Comparison of ENCODE assay signal across 19 cellular contexts in genomic region chr17:66414528-66415175, GRCh38.
DNase-seq lines count a peak whose midpoint lies in the region; ATAC-seq and TF ChIP-seq lines count a peak whose summit lies in the region.
"Had no signal": no experiment of that assay in that cellular context is flagged by ENCODE, and none has a peak within 500 bp of the region (broad histone marks: within the 10 kb centered on the region; RNA-seq: fewer than 3 reads in every experiment).

No MANE protein-coding gene starts in this region.

- peak overlapping the region; percentile 41 for H3K27ac ChIP-seq in VCaP
- H3K27ac ChIP-seq in psoas muscle, result no peak overlapping the region
- H3K27ac ChIP-seq: BLaER1, gastroesophageal sphincter, tibial artery had no signal

- H3K27me3 ChIP-seq in psoas muscle (ENCODE audit: insufficient read depth in 3 of 3, low read length in 2 of 3), result no peaks in the 10 kb centered on the region
- H3K27me3 ChIP-seq: BLaER1, gastroesophageal sphincter, tibial artery had no signal

- no peaks in the 10 kb centered on the region for H3K36me3 ChIP-seq in mucosa of descending colon (ENCODE audit: low read depth)
- no peaks in the 10 kb centered on the region for H3K36me3 ChIP-seq in psoas muscle (ENCODE audit: insufficient read depth in 1 of 2, low read depth in 1 of 2)
- H3K36me3 ChIP-seq: BLaER1, gastroesophageal sphincter, tibial artery had no signal

- intact Hi-C loops in mucosa of descending colon (cut with DNase I, micrococcal nuclease), result no loop called here
- intact Hi-C loops in psoas muscle (cut with DNase I), result no loop called here

- H3K4me3 ChIP-seq in GM12865 (ENCODE audit: low read depth, low read length) (no peak overlapping the region), mucosa of descending colon (no peak overlapping the region), psoas muscle (no peak overlapping the region)
- H3K4me3 ChIP-seq: BLaER1, gastroesophageal sphincter, tibial artery had no signal

- in situ Hi-C loops in Caki2 (cut with HindIII; ENCODE audit: low pct_unique_long_range_greater_than_20kb, low sequenced_read_pairs), result no loop called here

- peaks cover 35% of the 10 kb centered on the region for H3K4me1 ChIP-seq in mucosa of descending colon (ENCODE audit: low read depth)
- no peaks in the 10 kb centered on the region for H3K4me1 ChIP-seq in psoas muscle
- H3K4me1 ChIP-seq: gastroesophageal sphincter, tibial artery had no signal

- H3K9me3 ChIP-seq in mucosa of descending colon (no peaks in the 10 kb centered on the region), psoas muscle (no peaks in the 10 kb centered on the region)
- H3K9me3 ChIP-seq: BLaER1, gastroesophageal sphincter, tibial artery had no signal

- TF ChIP-seq CTCF in GM12865 (IDR thresholded peaks at IDR 0.05; ENCODE audit: insufficient read depth, low read depth, low read length, missing control alignments) (no peak), VCaP (conservative IDR thresholded peaks at IDR 0.05) (no peak), mucosa of descending colon (IDR thresholded peaks at IDR 0.05) (no peak), psoas muscle (IDR thresholded peaks at IDR 0.05) (no peak)

- peak; percentile 21 for DNase-seq in Caki2 (ENCODE audit: low read depth)
- peak; percentile 63 for DNase-seq in GM12865 (ENCODE audit: low read depth)
- no peak for DNase-seq in mucosa of descending colon
- DNase-seq in stimulated activated CD4-positive, alpha-beta T cell treated with anti-CD3 and anti-CD28 coated beads, Interleukin-2, amount 100 ng/mL, for 24 hours, result no peak
- DNase-seq in psoas muscle, result no peak
- no peak for DNase-seq in kidney glomerular epithelial cell (lab: John Stamatoyannopoulos, UW)
- DNase-seq: DMS153, NCI-H1930, NCI-H510A treated with DMSO at 0.1 percent for 48 hours, nucleus accumbens, OCI-M1, SIG-M5, tibial artery had no signal

- WGBS in psoas muscle, 3 donors, result 68 to 89% (median 79%) methylated on average over 4 of the region's 4 CpGs

- ATAC-seq in mucosa of descending colon (peak; percentile 18), GM21786 (IDR thresholded peaks at IDR 0.05; ENCODE audit: unreplicated experiment) (no peak), psoas muscle (no peak)
- ATAC-seq: activated CD4-positive, CD25-positive, alpha-beta regulatory T cell treated with anti-CD3 and anti-CD28 coated beads, Interleukin-2, amount 50 U/mL, for 24 hours; gastroesophageal sphincter; stimulated activated effector memory CD8-positive, alpha-beta T cell treated with anti-CD3 and anti-CD28 coated beads, Interleukin-12 subunit alpha, Interleukin-12 subunit beta, amount 100 ng/mL, for 72 hours had no signal

Comparison
In these comparisons a context has a peak if more than half of its experiments do, and no peak if none do; other contexts are left out.
1. DNase-seq: peak in Caki2 (single experiment) and GM12865 (single experiment); none in mucosa of descending colon (0 of 3), stimulated activated CD4-positive, alpha-beta T cell treated with anti-CD3 and anti-CD28 coated beads, Interleukin-2, amount 100 ng/mL, for 24 hours (0 of 2), psoas muscle (0 of 2) and kidney glomerular epithelial cell (single experiment).